8 cellular contexts compared by ENCODE assay signal in genomic region chr6:37432916-37433656, GRCh38. TPM values are rescaled to one million over a fixed set of nuclear protein-coding genes. Genes with fewer than 3 reads are reported as not detected.
DNase-seq lines count a peak whose midpoint lies in the region; ATAC-seq and TF ChIP-seq lines count a peak whose summit lies in the region.

TSS of gene CMTR1 (plus strand) at chr6:37433221. CDS start at chr6:37435630, 2,409 bp downstream.

- no peaks in the 10 kb centered on the region for H3K36me3 ChIP-seq in aorta (ENCODE audit: control insufficient read depth in 1 of 2, insufficient read depth in 2 of 2, low read length in 1 of 2)

- WGBS in aorta, 2 donors, result 0% methylated on average over 60 to 61 of the region's 61 CpGs

- in situ Hi-C loops in astrocyte of the cerebellum (cut with HindIII; ENCODE audit: low sequenced_read_pairs), result no loop called here

- peak within 1 kb of the TSS; percentile 83 to 91 for H3K27ac ChIP-seq in aorta (ENCODE audit: low read depth in 1 of 2, low read length in 2 of 2)

- intact Hi-C loops in aorta (cut with DNase I), result loop anchor here in 1 of 2 donors (2.0 kb wide), 1 partner anchor 64 kb away; no protein-coding TSS in a partner anchor

- no peaks in the 10 kb centered on the region for H3K9me3 ChIP-seq in aorta (ENCODE audit: control insufficient read depth, low read length)

- no peak for TF ChIP-seq CTCF in astrocyte of the cerebellum (IDR thresholded peaks at IDR 0.05; ENCODE audit: low read depth, low read length, missing control alignments)

- peaks cover 6% of the 10 kb centered on the region in 2 donors for H3K4me1 ChIP-seq in aorta (ENCODE audit: control insufficient read depth in 1 of 2, insufficient read depth in 2 of 2, low read length in 2 of 2)

- ATAC-seq in GM18511 (IDR thresholded peaks at IDR 0.05; ENCODE audit: unreplicated experiment) (peak; percentile 86), HG02981 (IDR thresholded peaks at IDR 0.05; ENCODE audit: unreplicated experiment) (peak; percentile 87), aorta (ENCODE audit: low FRiP score) (peak; percentile 99)

- no peaks in the 10 kb centered on the region for H3K27me3 ChIP-seq in aorta (ENCODE audit: control insufficient read depth in 1 of 2, insufficient read depth in 2 of 2, low read length in 1 of 2)

- DNase-seq in NCI-H2029 (lab: John Stamatoyannopoulos, UW) (peak; percentile 91), T-helper 9 cell (peak; percentile 97), astrocyte of the cerebellum (ENCODE audit: low read depth) (peak; percentile 60), hepatic stellate cell (ENCODE audit: low spot score) (peak; percentile 95), renal cortical epithelial cell (ENCODE audit: low read depth) (peak; percentile 66), aorta (peak; percentile 97 to 99)

- H3K4me3 ChIP-seq in astrocyte of the cerebellum (ENCODE audit: low read depth, low read length) (peak within 1 kb of the TSS; percentile 89), aorta (ENCODE audit: low read length in 2 of 2) (peak within 1 kb of the TSS; percentile 75 to 85)

RNA-seq across cellular contexts. Expression of gene CMTR1, which starts in this region (rescaled TPM):
- total RNA-seq in renal cortical epithelial cell (33.2 and 41.7 TPM in 2 replicates), aorta (10 to 100 TPM; 31.5 to 43.1 TPM)
- polyA plus RNA-seq in aorta, result 10 to 100 TPM in 1 of 2 donors, 1 to 10 TPM in 1; 7.8 to 33.8 TPM

Comparison
In these comparisons a context has a peak if more than half of its experiments do, and no peak if none do; other contexts are left out.
1. Peak in every context shown above with its lines: DNase-seq, ATAC-seq, H3K4me3 ChIP-seq and H3K27ac ChIP-seq.